Comparison of ENCODE assay signal across 10 cellular contexts in genomic region chr19:843180-843835, GRCh38. TPM values are rescaled to one million over a fixed set of nuclear protein-coding genes. Genes with fewer than 3 reads are reported as not detected.
DNase-seq lines count a peak whose midpoint lies in the region; ATAC-seq, FAIRE-seq and TF ChIP-seq lines count a peak whose summit lies in the region.
"Had no signal": no experiment of that assay in that cellular context is flagged by ENCODE, and none has a peak within 500 bp of the region (broad histone marks: within the 10 kb centered on the region; RNA-seq: fewer than 3 reads in every experiment).

No MANE protein-coding gene starts in this region.

- H3K23ac ChIP-seq in H1 (ENCODE audit: insufficient read length) = no peak overlapping the region

- no peak overlapping the region for H4K91ac ChIP-seq in H1 (replicated peaks; ENCODE audit: insufficient read length, low read length)

- no peak for DNase-seq in CD8-positive, alpha-beta memory T cell
- no peak for DNase-seq in LNCaP clone FGC (ENCODE audit: low read depth)
- DNase-seq in H1 (ENCODE audit: low read depth in 1 of 2, low spot score in 2 of 2) = no peak
- DNase-seq in neural progenitor cell (ENCODE audit: low spot score) = peak; percentile 79
- no peak for DNase-seq in NCI-H1930 (lab: John Stamatoyannopoulos, UW)
- DNase-seq in activated naive CD4-positive, alpha-beta T cell (lab: John Stamatoyannopoulos, UW) = no peak
- no peak for DNase-seq in GF-D8 (lab: John Stamatoyannopoulos, UW)
- DNase-seq: activated CD4-positive, alpha-beta T cell treated with anti-CD3 and anti-CD28 coated beads for 1 hour; NCI-H2029 had no signal

- H2AK5ac ChIP-seq in H1 (ENCODE audit: low read depth, low read length) = no peak overlapping the region

- no peak overlapping the region for H3K56ac ChIP-seq in H1 (replicated peaks; ENCODE audit: insufficient read length, low read depth, low read length)

- H3K14ac ChIP-seq in H1 (ENCODE audit: insufficient read length) = no peak overlapping the region

- H4K20me1 ChIP-seq in H1 (replicated peaks in 1 of 2; ENCODE audit: control insufficient read depth in 1 of 2, insufficient read depth in 2 of 2, low read length in 2 of 2) = no peaks in the 10 kb centered on the region
- no peaks in the 10 kb centered on the region for H4K20me1 ChIP-seq in neural progenitor cell (ENCODE audit: low read depth)

- no peak overlapping the region for H4K5ac ChIP-seq in H1 (ENCODE audit: insufficient read length, low read depth, low read length)

- H3K27me3 Mint-ChIP-seq in CD8-positive, alpha-beta memory T cell = peaks cover 24 to 42% of the 10 kb centered on the region in 2 donors
- peaks cover 32% of the 10 kb centered on the region for H3K27me3 Mint-ChIP-seq in neural progenitor cell (ENCODE audit: insufficient read depth, low read depth)

- H3K9ac ChIP-seq in H1 (replicated peaks in 1 of 4; ENCODE audit: extremely low read depth in 1 of 4, low read depth in 3 of 4, low read length in 3 of 4) (no peak overlapping the region), neural progenitor cell (no peak overlapping the region)

- no peak overlapping the region for H2BK5ac ChIP-seq in H1 (ENCODE audit: low read depth, low read length)

- H3K4me1 Mint-ChIP-seq in CD8-positive, alpha-beta memory T cell = peaks cover 0 to 10% (median 3%) of the 10 kb centered on the region in 3 donors
- peaks cover 17% of the 10 kb centered on the region for H3K4me1 Mint-ChIP-seq in neural progenitor cell

- H3K27me3 ChIP-seq in CD8-positive, alpha-beta memory T cell (ENCODE audit: insufficient read depth, low read length, poor library complexity, severe bottlenecking) = peaks cover 2% of the 10 kb centered on the region
- peaks cover 7 to 21% (median 16%) of the 10 kb centered on the region in 4 experiments for H3K27me3 ChIP-seq in H1 (replicated peaks in 1 of 4; ENCODE audit: control insufficient read depth in 3 of 4, extremely low read depth in 1 of 4, insufficient read depth in 3 of 4, low read length in 3 of 4)
- H3K27me3 ChIP-seq in neural progenitor cell = peaks cover 46% of the 10 kb centered on the region

- no peaks in the 10 kb centered on the region for H3K79me1 ChIP-seq in H1 (ENCODE audit: low read depth, low read length)

- H3K4me1 ChIP-seq in CD8-positive, alpha-beta memory T cell (ENCODE audit: insufficient read depth, low read length) = no peaks in the 10 kb centered on the region
- H3K4me1 ChIP-seq in H1 (replicated peaks in 1 of 4; ENCODE audit: control insufficient read depth in 3 of 4, insufficient read depth in 4 of 4, low read length in 3 of 4) (peaks cover 0 to 6% (median 4%) of the 10 kb centered on the region in 4 experiments; a peak in 4 of 7 replicates), neural progenitor cell (peaks cover 3% of the 10 kb centered on the region)

- TF ChIP-seq CTCF in LNCaP clone FGC (IDR thresholded peaks at IDR 0.05; ENCODE audit: control insufficient read depth, extremely low read depth, insufficient read depth) (no peak), H1 (IDR thresholded peaks at IDR 0.05; ENCODE audit: control extremely low read depth in 1 of 3, insufficient read depth in 1 of 3, low read depth in 1 of 3, low read length in 3 of 3) (peak in 2 of 3 experiments; percentile 3 to 5; a peak in 1 of 4 replicates), neural progenitor cell (IDR thresholded peaks at IDR 0.05) (peak; percentile 15)

- no peak overlapping the region for H3K4me3 ChIP-seq in CD8-positive, alpha-beta memory T cell (ENCODE audit: low read length)
- H3K4me3 ChIP-seq in LNCaP clone FGC (ENCODE audit: low read depth, low read length) (0 out of 2 replicates have a peak overlapping the region, but pooled peaks have one; percentile 18), H1 (ENCODE audit: extremely low read depth in 1 of 4, insufficient read depth in 2 of 4, low read depth in 3 of 4, low read length in 4 of 4) (peak overlapping the region in 3 of 4 experiments; percentile 23 to 53 (median 30); a peak in 5 of 8 replicates), neural progenitor cell (peak overlapping the region; percentile 41)

- H3K27ac ChIP-seq in CD8-positive, alpha-beta memory T cell (ENCODE audit: low read depth, low read length) = peak overlapping the region; percentile 38
- H3K27ac ChIP-seq in H1 (ENCODE audit: low read depth, low read length) (no peak overlapping the region), neural progenitor cell (no peak overlapping the region)

- TF ChIP-seq RAD21 in H1 (IDR thresholded peaks at IDR 0.05 in 1 of 2, conservative IDR thresholded peaks at IDR 0.05 in 1 of 2; ENCODE audit: low read depth in 2 of 2, low read length in 2 of 2) = no peak

- H3K9me3 ChIP-seq in CD8-positive, alpha-beta memory T cell (ENCODE audit: low read length) = no peaks in the 10 kb centered on the region
- H3K9me3 ChIP-seq in H1 (ENCODE audit: insufficient read depth in 2 of 2, low read depth in 1 of 2, low read length in 1 of 2) (no peaks in the 10 kb centered on the region), neural progenitor cell (ENCODE audit: low read depth) (no peaks in the 10 kb centered on the region)

- FAIRE-seq in H1 (lab: Jason Lieb, UNC) = no peak

- no peak for TF ChIP-seq EP300 in H1 (IDR thresholded peaks at IDR 0.05; ENCODE audit: borderline replicate concordance in 1 of 2, low read depth in 2 of 2, low read length in 2 of 2)

- H3K36me3 Mint-ChIP-seq in CD8-positive, alpha-beta memory T cell = no peaks in the 10 kb centered on the region
- no peaks in the 10 kb centered on the region for H3K36me3 Mint-ChIP-seq in neural progenitor cell

- no peak overlapping the region for H2BK120ac ChIP-seq in H1 (replicated peaks; ENCODE audit: low read depth, low read length)

- H3K4me2 ChIP-seq in H1 (ENCODE audit: insufficient read depth in 1 of 2, low read depth in 2 of 2, low read length in 2 of 2) (peak overlapping the region; percentile 66 to 84), neural progenitor cell (peak overlapping the region; percentile 83)

- H3F3A ChIP-seq in neural progenitor cell (ENCODE audit: low read depth) = peaks cover 18% of the 10 kb centered on the region

- H2BK20ac ChIP-seq in H1 (ENCODE audit: low read length) = no peak overlapping the region

- H3K23me2 ChIP-seq in H1 (ENCODE audit: low read depth, low read length) = peaks cover 6% of the 10 kb centered on the region; the same call in 1 of the 2 replicates

- H3K79me2 ChIP-seq in H1 (ENCODE audit: control insufficient read depth in 1 of 2, insufficient read depth in 2 of 2, low read length in 2 of 2) (no peaks in the 10 kb centered on the region), neural progenitor cell (ENCODE audit: low read depth) (no peaks in the 10 kb centered on the region)

- H3K9me3 Mint-ChIP-seq in CD8-positive, alpha-beta memory T cell = peaks cover 0 to 3% (median 0%) of the 10 kb centered on the region in 5 donors
- peaks cover 3% of the 10 kb centered on the region for H3K9me3 Mint-ChIP-seq in neural progenitor cell

- POLR2A ChIA-PET in CD8-positive, alpha-beta memory T cell (lab: Charles Lee) = interaction anchor here (0.6 to 0.7 kb wide), 2 partner anchors 612 to 1455 kb away, joined by 3 to 4 read pairs; no protein-coding TSS in a partner anchor
- POLR2A ChIA-PET in H1 (lab: Charles Lee; ENCODE audit: partially characterized antibody) = interaction anchor here (0.6 to 5.4 kb wide), 8 partner anchors 8 to 59 kb away, joined by 3 to 30 read pairs (median 4); no protein-coding TSS in a partner anchor

- H3K27ac Mint-ChIP-seq in CD8-positive, alpha-beta memory T cell = no peak overlapping the region
- H3K27ac Mint-ChIP-seq in neural progenitor cell = no peak overlapping the region

- peak overlapping the region; percentile 68 for H4K8ac ChIP-seq in H1 (ENCODE audit: extremely low read depth, insufficient read depth, low read length)

- H3K36me3 ChIP-seq in CD8-positive, alpha-beta memory T cell (ENCODE audit: insufficient read depth, low read length) = no peaks in the 10 kb centered on the region
- H3K36me3 ChIP-seq in H1 (ENCODE audit: control insufficient read depth in 2 of 4, insufficient read depth in 4 of 4, low read length in 3 of 4) = no peaks in the 10 kb centered on the region
- no peaks in the 10 kb centered on the region for H3K36me3 ChIP-seq in neural progenitor cell

- ATAC-seq in HG02885 (IDR thresholded peaks at IDR 0.05; ENCODE audit: poor library complexity, unreplicated experiment) = no peak

- TF ChIP-seq POLR2A in H1 (IDR thresholded peaks at IDR 0.05; ENCODE audit: control extremely low read depth in 1 of 2, low read depth in 2 of 2, low read length in 2 of 2) = no peak

- CTCF ChIA-PET in CD8-positive, alpha-beta memory T cell (lab: Charles Lee) = no interaction called here
- CTCF ChIA-PET in H1 (lab: Charles Lee; ENCODE audit: partially characterized antibody) = interaction anchor here (1.0 to 1.3 kb wide), 3 partner anchors 13 to 73 kb away, joined by 3 to 4 read pairs (median 3); no protein-coding TSS in a partner anchor

- 19% methylated on average over 29 of the region's 46 CpGs; no CpG with 5 or more reads in 1 of the 2 experiments for WGBS in H1 (ENCODE audit: extremely low coverage in 1 of 2, insufficient coverage in 1 of 2, insufficient read length in 1 of 2, insufficient replicate concordance in 2 of 2, low coverage in 1 of 2, low lambda C conversion rate in 2 of 2, missing lambda C conversion rate in 1 of 2), 2 experiments

- no peak overlapping the region for H3K18ac ChIP-seq in H1 (ENCODE audit: extremely low read depth, low read length)

- no peak overlapping the region; the same call in 1 of the 2 replicates for H2BK12ac ChIP-seq in H1 (ENCODE audit: low read depth, low read length)

- no peak overlapping the region for H2BK15ac ChIP-seq in H1 (ENCODE audit: low read length)

- no peak overlapping the region for H3K4ac ChIP-seq in H1 (replicated peaks; ENCODE audit: insufficient read length, low read depth, low read length)

- H2AFZ ChIP-seq in H1 (ENCODE audit: low read length) = peak overlapping the region; percentile 3; the same call in 1 of the 2 replicates
- H2AFZ ChIP-seq in neural progenitor cell (replicated peaks) = no peak overlapping the region

- H3K4me3 Mint-ChIP-seq in CD8-positive, alpha-beta memory T cell = peak overlapping the region in 1 of 7 donors; percentile 32
- peak overlapping the region; percentile 77 for H3K4me3 Mint-ChIP-seq in neural progenitor cell

RNA-seq across cellular contexts. Expression of gene PRTN3, which starts 2.5 kb away (rescaled TPM):
- not detected for total RNA-seq in CD8-positive, alpha-beta memory T cell
- polyA plus RNA-seq in CD8-positive, alpha-beta memory T cell = not detected
- total RNA-seq in H1 (2021; fragmentation: NEBNext Ultra II Directional; extraction: Animal tissue kit (Norgen Biotek cat#: 25700)) = 0.39 and 0.42 TPM in 2 replicates
- polyA plus RNA-seq in H1 (2011; rRNA removed) = 2.1 and 3.1 TPM in 2 replicates
- polyA plus RNA-seq in H1 (2011; cell fraction: cytosol; rRNA removed) = 0.88 TPM
- 1.6 TPM for polyA plus RNA-seq in H1 (2011; cell fraction: nucleus; rRNA removed)
- 0.60 to 0.87 TPM (median 0.71 TPM) in 3 of 4 replicates, not detected in the other for polyA plus RNA-seq in H1 (2012, experiment 1 of 2)
- polyA plus RNA-seq in H1 (2012, experiment 2 of 2) = 0.89 TPM
- 1.0 TPM for polyA plus RNA-seq in H1 (2013, experiment 1 of 2)
- 1.2 TPM for polyA plus RNA-seq in H1 (2013, experiment 2 of 2)
- polyA minus RNA-seq in H1 (2011; rRNA and poly(A)+ RNA removed) = 0.24 TPM in 1 of 2 replicates, not detected in the other
- not detected for polyA minus RNA-seq in H1 (2011; cell fraction: cytosol; rRNA and poly(A)+ RNA removed)
- polyA minus RNA-seq in H1 (2011; cell fraction: nucleus; rRNA and poly(A)+ RNA removed) = not detected
- 0.28 TPM in 1 of 2 replicates, not detected in the other for total RNA-seq in neural progenitor cell (ENCODE audit: low replicate concordance)

RNA-seq across cellular contexts. Expression of gene ELANE, which starts 8.8 kb away (rescaled TPM):
- not detected for total RNA-seq in CD8-positive, alpha-beta memory T cell
- polyA plus RNA-seq in CD8-positive, alpha-beta memory T cell = not detected
- not detected in 2 replicates for total RNA-seq in H1 (2021; fragmentation: NEBNext Ultra II Directional; extraction: Animal tissue kit (Norgen Biotek cat#: 25700))
- polyA plus RNA-seq in H1 (2011; rRNA removed) = not detected in 2 replicates
- polyA plus RNA-seq in H1 (2011; cell fraction: cytosol; rRNA removed) = not detected
- polyA plus RNA-seq in H1 (2011; cell fraction: nucleus; rRNA removed) = not detected
- polyA plus RNA-seq in H1 (2012, experiment 1 of 2) = not detected in 4 replicates
- polyA plus RNA-seq in H1 (2012, experiment 2 of 2) = not detected
- not detected for polyA plus RNA-seq in H1 (2013, experiment 1 of 2)
- polyA plus RNA-seq in H1 (2013, experiment 2 of 2) = not detected
- polyA minus RNA-seq in H1 (2011; rRNA and poly(A)+ RNA removed) = not detected in 2 replicates
- polyA minus RNA-seq in H1 (2011; cell fraction: cytosol; rRNA and poly(A)+ RNA removed) = not detected
- not detected for polyA minus RNA-seq in H1 (2011; cell fraction: nucleus; rRNA and poly(A)+ RNA removed)
- total RNA-seq in neural progenitor cell (ENCODE audit: low replicate concordance) = not detected in 2 replicates

RNA-seq across cellular contexts. Expression of gene AZU1, which starts 15.7 kb away (rescaled TPM):
- total RNA-seq in CD8-positive, alpha-beta memory T cell = not detected
- polyA plus RNA-seq in CD8-positive, alpha-beta memory T cell = not detected
- 0.80 and 1.7 TPM in 2 replicates for total RNA-seq in H1 (2021; fragmentation: NEBNext Ultra II Directional; extraction: Animal tissue kit (Norgen Biotek cat#: 25700))
- 1.3 and 2.7 TPM in 2 replicates for polyA plus RNA-seq in H1 (2011; rRNA removed)
- polyA plus RNA-seq in H1 (2011; cell fraction: cytosol; rRNA removed) = 1.1 TPM
- polyA plus RNA-seq in H1 (2011; cell fraction: nucleus; rRNA removed) = 5.9 TPM
- polyA plus RNA-seq in H1 (2012, experiment 1 of 2) = 0.33 to 1.8 TPM (median 1.0 TPM) in 4 replicates
- polyA plus RNA-seq in H1 (2012, experiment 2 of 2) = 0.26 TPM
- polyA plus RNA-seq in H1 (2013, experiment 1 of 2) = 0.41 TPM
- 0.55 TPM for polyA plus RNA-seq in H1 (2013, experiment 2 of 2)
- 0.29 TPM in 1 of 2 replicates, not detected in the other for polyA minus RNA-seq in H1 (2011; rRNA and poly(A)+ RNA removed)
- polyA minus RNA-seq in H1 (2011; cell fraction: cytosol; rRNA and poly(A)+ RNA removed) = 1.3 TPM
- polyA minus RNA-seq in H1 (2011; cell fraction: nucleus; rRNA and poly(A)+ RNA removed) = not detected
- 1.0 and 2.0 TPM in 2 replicates for total RNA-seq in neural progenitor cell (ENCODE audit: low replicate concordance)

RNA-seq across cellular contexts. Expression of gene CFD, which starts 16.2 kb away (rescaled TPM):
- total RNA-seq in CD8-positive, alpha-beta memory T cell = 1 to 10 TPM in 1 of 2 experiments, under 1 TPM in 1; 0.89 to 1.5 TPM
- polyA plus RNA-seq in CD8-positive, alpha-beta memory T cell = 6.9 TPM
- 1.7 TPM in 2 replicates for total RNA-seq in H1 (2021; fragmentation: NEBNext Ultra II Directional; extraction: Animal tissue kit (Norgen Biotek cat#: 25700))
- polyA plus RNA-seq in H1 (2011; rRNA removed) = 2.8 and 4.6 TPM in 2 replicates
- polyA plus RNA-seq in H1 (2011; cell fraction: cytosol; rRNA removed) = 3.8 TPM
- 2.4 TPM for polyA plus RNA-seq in H1 (2011; cell fraction: nucleus; rRNA removed)
- polyA plus RNA-seq in H1 (2012, experiment 1 of 2) = 1.0 to 2.1 TPM (median 1.3 TPM) in 4 replicates
- polyA plus RNA-seq in H1 (2012, experiment 2 of 2) = 0.83 TPM
- polyA plus RNA-seq in H1 (2013, experiment 1 of 2) = 1.5 TPM
- 1.4 TPM for polyA plus RNA-seq in H1 (2013, experiment 2 of 2)
- polyA minus RNA-seq in H1 (2011; rRNA and poly(A)+ RNA removed) = not detected in 2 replicates
- polyA minus RNA-seq in H1 (2011; cell fraction: cytosol; rRNA and poly(A)+ RNA removed) = 3.5 TPM
- polyA minus RNA-seq in H1 (2011; cell fraction: nucleus; rRNA and poly(A)+ RNA removed) = 4.7 TPM
- 0.90 TPM in 1 of 2 replicates, not detected in the other for total RNA-seq in neural progenitor cell (ENCODE audit: low replicate concordance)

RNA-seq across cellular contexts. Expression of gene PLPPR3, which starts 21.6 kb away (rescaled TPM):
- not detected for total RNA-seq in CD8-positive, alpha-beta memory T cell
- not detected for polyA plus RNA-seq in CD8-positive, alpha-beta memory T cell
- total RNA-seq in H1 (2021; fragmentation: NEBNext Ultra II Directional; extraction: Animal tissue kit (Norgen Biotek cat#: 25700)) = 66.2 and 71.7 TPM in 2 replicates
- 76.4 and 109 TPM in 2 replicates for polyA plus RNA-seq in H1 (2011; rRNA removed)
- 66.5 TPM for polyA plus RNA-seq in H1 (2011; cell fraction: cytosol; rRNA removed)
- 89.7 TPM for polyA plus RNA-seq in H1 (2011; cell fraction: nucleus; rRNA removed)
- polyA plus RNA-seq in H1 (2012, experiment 1 of 2) = 24.6 to 62.3 TPM (median 53.0 TPM) in 4 replicates
- 35.8 TPM for polyA plus RNA-seq in H1 (2012, experiment 2 of 2)
- polyA plus RNA-seq in H1 (2013, experiment 1 of 2) = 66.3 TPM
- polyA plus RNA-seq in H1 (2013, experiment 2 of 2) = 72.6 TPM
- polyA minus RNA-seq in H1 (2011; rRNA and poly(A)+ RNA removed) = 39.8 and 46.2 TPM in 2 replicates
- 66.8 TPM for polyA minus RNA-seq in H1 (2011; cell fraction: cytosol; rRNA and poly(A)+ RNA removed)
- polyA minus RNA-seq in H1 (2011; cell fraction: nucleus; rRNA and poly(A)+ RNA removed) = 32.2 TPM
- 15.6 and 91.6 TPM in 2 replicates for total RNA-seq in neural progenitor cell (ENCODE audit: low replicate concordance)
